Comparison of ENCODE assay signal across 2 cellular contexts in the genomic region with DNA sequence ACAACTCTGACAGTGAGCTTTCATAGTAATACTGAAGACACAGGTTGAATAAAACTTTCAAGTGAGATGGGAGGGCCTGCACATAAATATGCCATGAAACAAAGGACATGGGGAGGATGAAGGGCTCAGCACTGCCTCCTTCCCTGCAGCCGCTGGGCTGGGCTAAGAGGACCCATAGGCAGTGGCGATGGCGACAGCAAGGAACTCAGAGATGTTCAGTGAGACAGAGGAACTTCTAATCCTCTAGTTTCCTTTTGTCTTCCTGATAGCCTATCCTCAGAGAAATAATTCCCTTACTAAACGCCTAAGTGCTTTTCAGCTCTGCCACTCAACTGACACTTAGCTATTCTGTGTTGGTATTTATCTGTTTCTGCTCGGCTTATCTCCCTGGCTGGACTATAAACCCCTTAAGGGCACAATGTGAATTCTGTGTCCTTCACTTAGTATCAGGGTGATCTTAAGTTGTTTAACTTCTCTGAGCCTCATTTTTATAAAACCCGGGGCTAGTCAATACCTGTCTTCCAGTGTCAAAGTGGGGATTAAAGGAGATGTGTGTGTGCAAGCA.
TF ChIP-seq lines count a peak whose summit lies in the region.

No MANE protein-coding gene starts in this region.

TF ChIP-seq in H1, 55 proteins besides CTCF, POLR2A, EP300 and RAD21:
- TF ChIP-seq POLR2AphosphoS5 (IDR thresholded peaks at IDR 0.05; ENCODE audit: low read depth, low read length): no peak
- no peak for TF ChIP-seq SUZ12 (IDR thresholded peaks at IDR 0.05; ENCODE audit: low read length)
- TF ChIP-seq GTF2F1 (IDR thresholded peaks at IDR 0.05; ENCODE audit: borderline replicate concordance, low read depth, low read length): no peak
- no peak for TF ChIP-seq HDAC2 (IDR thresholded peaks at IDR 0.05; ENCODE audit: borderline replicate concordance in 1 of 2, low read depth in 2 of 2, low read length in 2 of 2)
- TF ChIP-seq JUN (IDR thresholded peaks at IDR 0.05; ENCODE audit: low read depth, low read length): no peak
- TF ChIP-seq RXRA (IDR thresholded peaks at IDR 0.05; ENCODE audit: insufficient read depth, low read depth, low read length): no peak
- TF ChIP-seq PHF8 (conservative IDR thresholded peaks at IDR 0.05; ENCODE audit: low read depth, low read length): no peak
- no peak for TF ChIP-seq ASH2L (IDR thresholded peaks at IDR 0.05; ENCODE audit: low read length)
- TF ChIP-seq SP2 (IDR thresholded peaks at IDR 0.05; ENCODE audit: low read length): no peak
- TF ChIP-seq KDM1A (IDR thresholded peaks at IDR 0.05; ENCODE audit: borderline replicate concordance, low read length): no peak
- TF ChIP-seq EGR1 (IDR thresholded peaks at IDR 0.05; ENCODE audit: borderline replicate concordance, low read depth, low read length): no peak
- TF ChIP-seq RBBP5 (IDR thresholded peaks at IDR 0.05; ENCODE audit: borderline replicate concordance, low read depth, low read length): no peak
- TF ChIP-seq CHD1 (IDR thresholded peaks at IDR 0.05; ENCODE audit: low read depth, low read length): no peak
- no peak for TF ChIP-seq CREB1 (IDR thresholded peaks at IDR 0.05)
- no peak for TF ChIP-seq TBP (IDR thresholded peaks at IDR 0.05; ENCODE audit: low read depth, low read length)
- TF ChIP-seq SRF (IDR thresholded peaks at IDR 0.05; ENCODE audit: low read depth, low read length): no peak

TF ChIP-seq in HepG2, 621 proteins besides CTCF, POLR2A, EP300 and RAD21:
- TF ChIP-seq, protein P1, sequence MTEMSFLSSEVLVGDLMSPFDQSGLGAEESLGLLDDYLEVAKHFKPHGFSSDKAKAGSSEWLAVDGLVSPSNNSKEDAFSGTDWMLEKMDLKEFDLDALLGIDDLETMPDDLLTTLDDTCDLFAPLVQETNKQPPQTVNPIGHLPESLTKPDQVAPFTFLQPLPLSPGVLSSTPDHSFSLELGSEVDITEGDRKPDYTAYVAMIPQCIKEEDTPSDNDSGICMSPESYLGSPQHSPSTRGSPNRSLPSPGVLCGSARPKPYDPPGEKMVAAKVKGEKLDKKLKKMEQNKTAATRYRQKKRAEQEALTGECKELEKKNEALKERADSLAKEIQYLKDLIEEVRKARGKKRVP (CRISPR knock-in tag; IDR thresholded peaks at IDR 0.05): no peak
- TF ChIP-seq ZNF460 (CRISPR knock-in tag; IDR thresholded peaks at IDR 0.05; ENCODE audit: borderline replicate concordance) (no peak), ZNF224 (CRISPR knock-in tag; IDR thresholded peaks at IDR 0.05) (no peak), THYN1 (CRISPR knock-in tag; IDR thresholded peaks at IDR 0.05; ENCODE audit: borderline replicate concordance, low read depth) (no peak)
- TF ChIP-seq, protein P2, sequence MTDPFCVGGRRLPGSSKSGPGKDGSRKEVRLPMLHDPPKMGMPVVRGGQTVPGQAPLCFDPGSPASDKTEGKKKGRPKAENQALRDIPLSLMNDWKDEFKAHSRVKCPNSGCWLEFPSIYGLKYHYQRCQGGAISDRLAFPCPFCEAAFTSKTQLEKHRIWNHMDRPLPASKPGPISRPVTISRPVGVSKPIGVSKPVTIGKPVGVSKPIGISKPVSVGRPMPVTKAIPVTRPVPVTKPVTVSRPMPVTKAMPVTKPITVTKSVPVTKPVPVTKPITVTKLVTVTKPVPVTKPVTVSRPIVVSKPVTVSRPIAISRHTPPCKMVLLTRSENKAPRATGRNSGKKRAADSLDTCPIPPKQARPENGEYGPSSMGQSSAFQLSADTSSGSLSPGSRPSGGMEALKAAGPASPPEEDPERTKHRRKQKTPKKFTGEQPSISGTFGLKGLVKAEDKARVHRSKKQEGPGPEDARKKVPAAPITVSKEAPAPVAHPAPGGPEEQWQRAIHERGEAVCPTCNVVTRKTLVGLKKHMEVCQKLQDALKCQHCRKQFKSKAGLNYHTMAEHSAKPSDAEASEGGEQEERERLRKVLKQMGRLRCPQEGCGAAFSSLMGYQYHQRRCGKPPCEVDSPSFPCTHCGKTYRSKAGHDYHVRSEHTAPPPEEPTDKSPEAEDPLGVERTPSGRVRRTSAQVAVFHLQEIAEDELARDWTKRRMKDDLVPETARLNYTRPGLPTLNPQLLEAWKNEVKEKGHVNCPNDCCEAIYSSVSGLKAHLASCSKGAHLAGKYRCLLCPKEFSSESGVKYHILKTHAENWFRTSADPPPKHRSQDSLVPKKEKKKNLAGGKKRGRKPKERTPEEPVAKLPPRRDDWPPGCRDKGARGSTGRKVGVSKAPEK (CRISPR knock-in tag; IDR thresholded peaks at IDR 0.05; ENCODE audit: borderline replicate concordance): no peak
